ENCODE assay signal across 29 cellular contexts in the genomic region with DNA sequence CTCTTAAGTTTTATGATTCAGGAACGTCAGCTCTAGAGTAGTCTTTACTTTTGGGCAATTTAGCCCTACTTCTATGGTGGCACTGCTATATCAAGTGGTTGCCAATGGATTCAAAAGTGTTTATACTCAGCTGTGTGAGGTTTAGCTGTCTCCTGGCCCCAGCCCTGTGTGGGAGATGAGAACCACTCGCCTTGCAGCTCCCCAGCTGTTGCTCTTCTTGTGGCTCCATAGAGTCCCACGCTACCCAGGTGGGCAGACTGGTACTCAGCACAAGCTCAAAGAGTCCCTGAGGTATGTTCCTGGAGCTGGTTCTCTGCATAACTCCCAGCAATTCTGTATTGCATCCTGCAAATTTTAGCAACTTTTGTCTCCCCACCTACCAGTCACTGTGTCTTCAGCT.
"Had no signal": no experiment of that assay in that cellular context is flagged by ENCODE, and none has a peak within 500 bp of the region (broad histone marks: within the 10 kb centered on the region; RNA-seq: fewer than 3 reads in every experiment).

No MANE protein-coding gene starts in this region.

- H3K27me3 ChIP-seq: body of pancreas, esophagus muscularis mucosa, foreskin keratinocyte, gastrocnemius medialis had no signal

- H3K27ac ChIP-seq: body of pancreas, esophagus muscularis mucosa, foreskin keratinocyte, gastrocnemius medialis, heart left ventricle, WERI-Rb-1 had no signal

- H3K9me3 ChIP-seq: body of pancreas, esophagus muscularis mucosa, gastrocnemius medialis, heart left ventricle had no signal

- ATAC-seq: activated CD4-positive, CD25-positive, alpha-beta regulatory T cell treated with anti-CD3 and anti-CD28 coated beads, Interleukin-2, amount 50 U/mL, for 24 hours; activated CD8-positive, alpha-beta T cell treated with anti-CD3 and anti-CD28 coated beads for 36 hours; activated T-cell treated with anti-CD3 and anti-CD28 coated beads, Interleukin-2, amount 50 U/mL, for 4 hours; activated T-helper 17 cell treated with anti-CD3 and anti-CD28 coated beads, Interleukin-2, amount 50 U/mL, for 72 hours; body of pancreas; effector memory CD8-positive, alpha-beta T cell; foreskin keratinocyte; gastrocnemius medialis; heart left ventricle had no signal

- H3K4me3 ChIP-seq: body of pancreas, esophagus muscularis mucosa, gastrocnemius medialis, heart left ventricle had no signal

- H3K4me1 ChIP-seq: body of pancreas, esophagus muscularis mucosa, foreskin keratinocyte had no signal

- DNase-seq: activated B cell treated with CpG ODN at 0.5 μM for 24 hours; activated CD4-positive, alpha-beta T cell treated with anti-CD3 and anti-CD28 coated beads for 48 hours; activated CD4-positive, alpha-beta T cell treated with anti-CD3 and anti-CD28 coated beads, Interleukin-2, amount 50 U/mL, for 1 hour; activated CD4-positive, alpha-beta T cell treated with anti-CD3 and anti-CD28 coated beads, Interleukin-2, amount 50 U/mL, for 48 hours; activated CD8-positive, alpha-beta memory T cell treated with anti-CD3 and anti-CD28 coated beads for 24 hours; activated CD8-positive, alpha-beta T cell treated with anti-CD3 and anti-CD28 coated beads for 36 hours; activated effector memory CD4-positive, alpha-beta T cell treated with Interleukin-2 at 50 U/mL for 16 hours; activated gamma-delta T cell treated with Interleukin-2 at 50 U/mL for 16 hours; activated naive CD4-positive, alpha-beta T cell treated with anti-CD3 and anti-CD28 coated beads, Interleukin-2, amount 50 U/mL, for 16 hours; activated naive CD4-positive, alpha-beta T cell treated with Interleukin-2 at 50 U/mL for 16 hours; activated T-cell treated with anti-CD3 and anti-CD28 coated beads, Interleukin-2, amount 50 U/mL, for 4 hours; amniotic stem cell; anterior cingulate cortex; body of pancreas; caudate nucleus; cortex of kidney; dermis blood vessel endothelial cell; effector CD4-positive, alpha-beta T cell; effector memory CD8-positive, alpha-beta T cell; erythroblast; foreskin keratinocyte; gastrocnemius medialis; glutamatergic neuron; heart left ventricle; T1000; WERI-Rb-1 had no signal

- H3K36me3 ChIP-seq: esophagus muscularis mucosa, gastrocnemius medialis, heart left ventricle, WERI-Rb-1 had no signal
